ENCODE assay signal across 14 cellular contexts in the genomic region with DNA sequence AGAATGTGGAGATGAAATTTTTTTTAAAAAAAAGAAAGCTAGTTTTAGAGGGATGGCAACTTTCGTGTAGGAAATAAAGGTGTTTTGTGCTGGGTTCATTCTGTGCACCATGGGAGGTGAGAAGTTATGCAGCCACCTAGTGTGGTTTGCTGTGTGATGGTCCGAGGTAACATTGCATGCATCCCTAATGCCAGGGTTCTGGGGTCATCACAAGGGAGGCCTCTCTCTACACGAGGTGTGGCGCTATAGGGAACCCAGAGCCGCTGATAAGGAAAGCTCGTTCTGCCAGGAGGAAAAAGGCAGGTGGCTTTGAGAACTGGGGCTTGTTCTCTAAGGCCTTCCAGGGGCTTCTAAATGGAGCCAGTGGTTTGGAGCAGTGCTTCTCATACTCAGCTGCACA. TPM values are rescaled to one million over a fixed set of nuclear protein-coding genes. Genes with fewer than 3 reads are reported as not detected.
DNase-seq lines count a peak whose midpoint lies in the region; ATAC-seq and TF ChIP-seq lines count a peak whose summit lies in the region.
"Had no signal": no experiment of that assay in that cellular context is flagged by ENCODE, and none has a peak within 500 bp of the region (broad histone marks: within the 10 kb centered on the region; RNA-seq: fewer than 3 reads in every experiment).

No MANE protein-coding gene starts in this region.

- H3K36me3 ChIP-seq in Karpas-422 (ENCODE audit: insufficient read depth, low read length): no peaks in the 10 kb centered on the region

- H2AFZ ChIP-seq in Karpas-422 (ENCODE audit: low read length): no peak overlapping the region

- H3K9me3 ChIP-seq in Karpas-422 (ENCODE audit: low read length): no peaks in the 10 kb centered on the region
- H3K9me3 ChIP-seq: BLaER1 treated with 17β-estradiol and CSF1 and Interleukin-3, amounts not matched to agents 10 nM and 100 nM had no signal

- peaks cover 6% of the 10 kb centered on the region for H3K4me1 Mint-ChIP-seq in central memory CD8-positive, alpha-beta T cell
- H3K4me1 Mint-ChIP-seq in glutamatergic neuron (ENCODE audit: low read depth, unreplicated experiment): no peaks in the 10 kb centered on the region
- H3K4me1 Mint-ChIP-seq: CD4-positive, CD25-positive, alpha-beta regulatory T cell had no signal

- H3K4me3 ChIP-seq in Karpas-422 (ENCODE audit: low read length): no peak overlapping the region
- H3K4me3 ChIP-seq: BLaER1 treated with 17β-estradiol and CSF1 and Interleukin-3, amounts not matched to agents 10 nM and 100 nM had no signal

- TF ChIP-seq CTCF in glutamatergic neuron (IDR thresholded peaks at IDR 0.05; ENCODE audit: partially characterized antibody, unreplicated experiment): no peak

- no peaks in the 10 kb centered on the region for H3K4me1 ChIP-seq in Karpas-422 (ENCODE audit: low read length)
- H3K4me1 ChIP-seq: BLaER1 treated with 17β-estradiol and CSF1 and Interleukin-3, amounts not matched to agents 10 nM and 100 nM had no signal

- H3K27me3 ChIP-seq in Karpas-422 (ENCODE audit: low read length): no peaks in the 10 kb centered on the region
- H3K27me3 ChIP-seq in layer of hippocampus (ENCODE audit: control insufficient read depth, insufficient read depth, low read length): no peaks in the 10 kb centered on the region
- H3K27me3 ChIP-seq: BLaER1 treated with 17β-estradiol and CSF1 and Interleukin-3, amounts not matched to agents 10 nM and 100 nM had no signal

- H3K9ac ChIP-seq in Karpas-422 (ENCODE audit: low read length): no peak overlapping the region
- H3K9ac ChIP-seq: BLaER1 treated with 17β-estradiol and CSF1 and Interleukin-3, amounts not matched to agents 10 nM and 100 nM had no signal

- no peaks in the 10 kb centered on the region for H3K9me3 Mint-ChIP-seq in central memory CD8-positive, alpha-beta T cell
- H3K9me3 Mint-ChIP-seq in glutamatergic neuron (ENCODE audit: unreplicated experiment): no peaks in the 10 kb centered on the region
- H3K9me3 Mint-ChIP-seq: CD4-positive, CD25-positive, alpha-beta regulatory T cell; HFFc6 had no signal

- H3K27me3 Mint-ChIP-seq in central memory CD8-positive, alpha-beta T cell: no peaks in the 10 kb centered on the region
- no peaks in the 10 kb centered on the region for H3K27me3 Mint-ChIP-seq in glutamatergic neuron (ENCODE audit: unreplicated experiment)
- H3K27me3 Mint-ChIP-seq: CD4-positive, CD25-positive, alpha-beta regulatory T cell had no signal

- peak; percentile 12 for DNase-seq in Karpas-422
- no peak for DNase-seq in central memory CD8-positive, alpha-beta T cell (ENCODE audit: low spot score in 2 of 2)
- DNase-seq in occipital lobe (lab: John Stamatoyannopoulos, UW): no peak
- DNase-seq in activated CD4-positive, alpha-beta T cell treated with anti-CD3 and anti-CD28 coated beads, Interleukin-2, amount 50 U/mL, for 1 hour: no peak
- DNase-seq in glutamatergic neuron: no peak
- no peak for DNase-seq in anterior cingulate cortex (lab: John Stamatoyannopoulos, UW)
- DNase-seq: ACHN; CD4-positive, CD25-positive, alpha-beta regulatory T cell; DMS79; HCEC 1CT; HFFc6 had no signal

- no peak overlapping the region for H3K4me3 Mint-ChIP-seq in central memory CD8-positive, alpha-beta T cell
- no peak overlapping the region for H3K4me3 Mint-ChIP-seq in glutamatergic neuron (ENCODE audit: unreplicated experiment)
- H3K4me3 Mint-ChIP-seq: CD4-positive, CD25-positive, alpha-beta regulatory T cell; HFFc6 had no signal

- H3K36me3 Mint-ChIP-seq in central memory CD8-positive, alpha-beta T cell (ENCODE audit: insufficient read depth): peaks cover 19% of the 10 kb centered on the region
- no peaks in the 10 kb centered on the region for H3K36me3 Mint-ChIP-seq in glutamatergic neuron (ENCODE audit: unreplicated experiment)

- H4K20me1 ChIP-seq in Karpas-422 (ENCODE audit: insufficient read depth, low read depth, low read length): no peaks in the 10 kb centered on the region

- no peaks in the 10 kb centered on the region for H3K79me2 ChIP-seq in Karpas-422 (ENCODE audit: low read length)

- H3K27ac ChIP-seq in Karpas-422 (ENCODE audit: low read length): no peak overlapping the region
- H3K27ac ChIP-seq in layer of hippocampus (ENCODE audit: low read depth, low read length): peak overlapping the region; percentile 58
- H3K27ac ChIP-seq: BLaER1 treated with 17β-estradiol and CSF1 and Interleukin-3, amounts not matched to agents 10 nM and 100 nM; HL-60 had no signal

- H3K27ac Mint-ChIP-seq in central memory CD8-positive, alpha-beta T cell (ENCODE audit: low read depth): peak overlapping the region; percentile 55
- no peak overlapping the region for H3K27ac Mint-ChIP-seq in glutamatergic neuron (ENCODE audit: unreplicated experiment)
- H3K27ac Mint-ChIP-seq: CD4-positive, CD25-positive, alpha-beta regulatory T cell; HFFc6 had no signal

- H3K9me2 ChIP-seq in Karpas-422 (replicated peaks; ENCODE audit: insufficient read depth, low read length): no peaks in the 10 kb centered on the region

- H3K4me2 ChIP-seq in Karpas-422 (ENCODE audit: low read depth, low read length, poor library complexity, severe bottlenecking): no peak overlapping the region
- H3K4me2 ChIP-seq: BLaER1 treated with 17β-estradiol and CSF1 and Interleukin-3, amounts not matched to agents 10 nM and 100 nM had no signal

- no peak for ATAC-seq in central memory CD8-positive, alpha-beta T cell (replicated peaks; ENCODE audit: extremely low read depth, poor library complexity, severe bottlenecking)

RNA-seq across cellular contexts. Expression of a gene that starts 43.3 kb away (rescaled TPM):
- 4.7 and 6.6 TPM in 2 replicates for total RNA-seq in Karpas-422 (2014; rRNA removed; shearing (Covaris generic); ENCODE audit: low replicate concordance)
- total RNA-seq in occipital lobe (43.2 TPM), glutamatergic neuron (ENCODE audit: unreplicated experiment) (57.1 TPM)
